Comparison of ENCODE assay signal across 21 cellular contexts in the genomic region with DNA sequence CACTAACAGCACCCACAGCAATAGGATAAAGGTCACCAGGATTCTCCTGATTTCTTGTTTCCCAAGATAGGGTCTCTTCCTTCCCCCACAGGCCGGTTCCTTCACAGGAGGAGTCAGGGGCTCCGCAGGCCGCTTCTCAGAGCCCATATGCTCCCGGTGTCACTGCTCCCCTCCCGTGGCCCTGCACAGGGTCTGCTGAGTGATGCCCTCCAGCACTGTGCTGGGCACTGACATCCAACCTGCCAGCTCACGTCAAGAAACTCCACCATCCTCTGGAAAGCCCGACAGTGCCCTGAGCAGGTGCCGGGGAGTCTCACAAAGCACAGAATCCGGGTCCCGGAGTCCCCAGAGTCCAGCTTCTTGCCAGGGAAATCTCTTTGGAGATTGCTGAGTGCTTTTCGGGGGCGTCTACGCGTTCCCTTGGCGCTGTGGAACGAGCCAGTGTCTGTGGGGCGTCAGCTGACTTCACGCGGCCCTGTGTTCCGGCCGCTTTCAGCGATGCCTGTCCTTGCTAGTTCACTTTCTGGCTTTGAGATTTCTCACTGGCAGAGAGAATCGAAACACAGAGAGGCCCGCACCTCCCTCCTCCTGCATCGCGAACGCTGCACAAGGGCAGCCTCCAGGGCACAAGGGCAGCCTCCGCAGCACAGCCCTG.
DNase-seq lines count a peak whose midpoint lies in the region; ATAC-seq and TF ChIP-seq lines count a peak whose summit lies in the region.
"Had no signal": no experiment of that assay in that cellular context is flagged by ENCODE, and none has a peak within 500 bp of the region (broad histone marks: within the 10 kb centered on the region; RNA-seq: fewer than 3 reads in every experiment).

No MANE protein-coding gene starts in this region.

- H3K27ac ChIP-seq in BLaER1: no peak overlapping the region
- no peak overlapping the region for H3K27ac ChIP-seq in BLaER1 treated with 17β-estradiol and CSF1 and Interleukin-3, amounts not matched to agents 10 nM and 100 nM
- H3K27ac ChIP-seq: KMS-11, PC-9, RWPE1 had no signal

- H3K9me3 ChIP-seq in BLaER1: no peaks in the 10 kb centered on the region
- no peaks in the 10 kb centered on the region for H3K9me3 ChIP-seq in BLaER1 treated with 17β-estradiol and CSF1 and Interleukin-3, amounts not matched to agents 10 nM and 100 nM (replicated peaks in 1 of 11)

- H3K4me2 ChIP-seq in BLaER1: peak overlapping the region; percentile 86
- H3K4me2 ChIP-seq in BLaER1 treated with 17β-estradiol and CSF1 and Interleukin-3, amounts not matched to agents 10 nM and 100 nM: peak overlapping the region in 9 of 11 experiments; percentile 14 to 95 (median 82); a peak in 14 of 22 replicates
- H3K4me2 ChIP-seq: GM23338, KMS-11, PC-9, SK-N-SH had no signal

- H3K27ac Mint-ChIP-seq in chondrocyte (ENCODE audit: unreplicated experiment) (no peak overlapping the region), natural killer cell (no peak overlapping the region)
- H3K27ac Mint-ChIP-seq: GM23338 had no signal

- peaks cover 5% of the 10 kb centered on the region for H3K9me3 Mint-ChIP-seq in chondrocyte (ENCODE audit: low read depth)
- no peaks in the 10 kb centered on the region for H3K9me3 Mint-ChIP-seq in natural killer cell

- H3K4me1 Mint-ChIP-seq in chondrocyte (ENCODE audit: low read depth) (no peaks in the 10 kb centered on the region), natural killer cell (no peaks in the 10 kb centered on the region)
- H3K4me1 Mint-ChIP-seq: GM23338 had no signal

- intact Hi-C loops in natural killer cell (cut with micrococcal nuclease): no loop called here

- H3K9ac ChIP-seq in BLaER1: no peak overlapping the region
- H3K9ac ChIP-seq in BLaER1 treated with 17β-estradiol and CSF1 and Interleukin-3, amounts not matched to agents 10 nM and 100 nM: no peak overlapping the region
- H3K9ac ChIP-seq: KMS-11, SK-N-SH had no signal

- TF ChIP-seq CTCF in chondrocyte (IDR thresholded peaks at IDR 0.05) (no peak), natural killer cell (IDR thresholded peaks at IDR 0.05) (no peak)

- DNase-seq in chondrocyte (ENCODE audit: low spot score) (peak; percentile 73), mesenteric fat pad (ENCODE audit: low spot score) (peak; percentile 83), natural killer cell (no peak), NCI-H82 treated with DMSO at 0.1 percent for 48 hours (lab: John Stamatoyannopoulos, UW; ENCODE audit: unreplicated experiment) (no peak)
- DNase-seq: C1 segment of cervical spinal cord, HCEC 1CT, IMR-90, NCI-H1105, NCI-H146, NCI-H2029 treated with DMSO at 0.1 percent for 48 hours, NCI-H2171 treated with DMSO at 0.1 percent for 48 hours, NCI-H524 treated with DMSO at 0.1 percent for 48 hours, PC-9, SIG-M5, SK-N-SH had no signal

- ATAC-seq in natural killer cell: no peak
- ATAC-seq in HG02623 (IDR thresholded peaks at IDR 0.05; ENCODE audit: unreplicated experiment): no peak
- ATAC-seq: GM23338 had no signal

- H3K27me3 Mint-ChIP-seq in chondrocyte (ENCODE audit: low read depth): no peaks in the 10 kb centered on the region
- no peaks in the 10 kb centered on the region for H3K27me3 Mint-ChIP-seq in natural killer cell (ENCODE audit: low read depth in 2 of 2)

- H3K4me1 ChIP-seq in BLaER1: peaks cover 30% of the 10 kb centered on the region
- peaks cover 13 to 35% (median 29%) of the 10 kb centered on the region in 10 experiments for H3K4me1 ChIP-seq in BLaER1 treated with 17β-estradiol and CSF1 and Interleukin-3, amounts not matched to agents 10 nM and 100 nM

- H3K36me3 Mint-ChIP-seq in chondrocyte (ENCODE audit: low read depth) (no peaks in the 10 kb centered on the region), natural killer cell (no peaks in the 10 kb centered on the region)

- H3K27me3 ChIP-seq in BLaER1: no peaks in the 10 kb centered on the region
- 0 out of 22 replicates have a peak, but pooled peaks cover 0 to 4% (median 0%) of the 10 kb centered on the region in 11 experiments for H3K27me3 ChIP-seq in BLaER1 treated with 17β-estradiol and CSF1 and Interleukin-3, amounts not matched to agents 10 nM and 100 nM

- H3K4me3 Mint-ChIP-seq in chondrocyte (ENCODE audit: unreplicated experiment) (no peak overlapping the region), natural killer cell (no peak overlapping the region)
- H3K4me3 Mint-ChIP-seq: GM23338 had no signal

- no peak overlapping the region for H3K4me3 ChIP-seq in BLaER1
- no peak overlapping the region for H3K4me3 ChIP-seq in BLaER1 treated with 17β-estradiol and CSF1 and Interleukin-3, amounts not matched to agents 10 nM and 100 nM
- H3K4me3 ChIP-seq: GM23338, PC-9 had no signal

- H4K20me1 ChIP-seq in BLaER1: no peaks in the 10 kb centered on the region
- H4K20me1 ChIP-seq in BLaER1 treated with 17β-estradiol and CSF1 and Interleukin-3, amounts not matched to agents 10 nM and 100 nM: peaks cover 0 to 3% (median 0%) of the 10 kb centered on the region in 11 experiments; a peak in 2 of 22 replicates

- no peaks in the 10 kb centered on the region for H3K36me3 ChIP-seq in BLaER1
- H3K36me3 ChIP-seq in BLaER1 treated with 17β-estradiol and CSF1 and Interleukin-3, amounts not matched to agents 10 nM and 100 nM: no peaks in the 10 kb centered on the region

Comparison
In these comparisons a context has a peak if more than half of its experiments do, and no peak if none do; other contexts are left out.
1. DNase-seq: peak in chondrocyte (single experiment) and mesenteric fat pad (single experiment); none in natural killer cell (single experiment) and NCI-H82 treated with DMSO at 0.1 percent for 48 hours (single experiment).